ENCODE assay signal across 8 cellular contexts in the genomic region with DNA sequence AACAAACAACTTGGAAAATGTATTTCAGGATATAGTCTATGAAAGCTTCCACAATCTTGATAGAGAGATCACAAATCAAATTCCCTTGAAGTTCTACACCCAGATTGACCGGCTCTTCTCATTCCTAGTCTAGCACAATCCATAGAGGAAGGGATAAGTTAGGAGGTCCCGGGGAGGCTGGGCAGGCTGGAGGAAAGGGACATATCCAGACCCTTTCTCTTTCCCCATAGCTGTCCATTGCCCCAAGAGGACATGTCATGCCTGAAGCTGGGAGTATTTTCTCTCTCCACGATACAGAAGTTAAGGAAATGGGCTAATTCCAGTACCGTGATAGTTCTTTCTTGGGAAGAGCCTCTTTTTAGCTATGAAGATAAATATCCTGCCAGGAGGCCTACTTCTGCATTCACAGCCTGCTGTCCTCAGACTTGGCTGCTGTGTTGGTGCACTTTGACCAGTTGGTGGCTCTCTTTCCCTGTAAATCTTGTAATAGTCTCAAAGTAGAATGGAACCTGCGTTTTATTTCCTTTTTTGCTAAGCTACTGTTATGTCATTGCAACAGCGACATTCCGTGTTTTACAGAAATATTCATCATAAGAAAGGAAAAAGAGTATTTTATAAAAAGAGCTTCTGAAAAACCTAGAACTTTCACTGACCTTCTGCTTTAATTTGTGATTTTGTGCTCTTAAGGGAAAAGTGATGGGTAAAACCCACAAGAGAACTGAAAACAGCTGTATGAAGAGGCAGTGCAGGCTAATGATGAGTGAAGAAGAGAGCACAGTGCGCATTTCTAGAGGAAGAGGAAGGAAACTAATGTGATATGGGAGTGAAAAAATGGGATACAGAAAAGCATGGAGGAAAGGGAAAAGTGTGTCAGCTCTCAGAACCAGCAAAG. TPM values are rescaled to one million over a fixed set of nuclear protein-coding genes. Genes with fewer than 3 reads are reported as not detected.
A peak's percentile ranks its signal among the peaks of the same experiment; 100 is the strongest.
DNase-seq lines count a peak whose midpoint lies in the region; ATAC-seq, FAIRE-seq and TF ChIP-seq lines count a peak whose summit lies in the region.
"Not testable (repeated sequence)": the region's sequence is repeated elsewhere in the genome, so short reads cannot be mapped to it uniquely, and the experiment has no call there.

No MANE protein-coding gene starts in this region.

- not testable (repeated sequence) for H4K20me1 ChIP-seq in GM12878 (ENCODE audit: control insufficient read depth, insufficient read depth)

- H3K27ac Mint-ChIP-seq in CD8-positive, alpha-beta T cell, result not testable (repeated sequence)

- WGBS in GM12878 (ENCODE audit: insufficient coverage, insufficient replicate concordance, low lambda C conversion rate, missing lambda C conversion rate), result 3% methylated on average over 8 of the region's 8 CpGs
- 31% methylated on average over 8 of the region's 8 CpGs for WGBS in right cardiac atrium

- not testable (repeated sequence) for H3K4me1 ChIP-seq in CD8-positive, alpha-beta T cell (ENCODE audit: insufficient read depth, low read length); GM12878 (ENCODE audit: control insufficient read depth, insufficient read depth, low read length); right cardiac atrium (ENCODE audit: control insufficient read depth, insufficient read depth, low read length)

- intact Hi-C loops in CD8-positive, alpha-beta T cell (cut with DNase I, micrococcal nuclease), result loop anchor here (1.0 to 10.0 kb wide), 5 partner anchors 82 to 554 kb away; no protein-coding TSS in a partner anchor
- intact Hi-C loops in GM12878 (cut with micrococcal nuclease; ENCODE audit: unreplicated experiment), result loop anchor here (1.0 to 10.0 kb wide), 2 partner anchors 469 to 554 kb away; no protein-coding TSS in a partner anchor
- intact Hi-C loops in right cardiac atrium (cut with DNase I), result not testable (repeated sequence)

- peak; percentile 64 for ATAC-seq in CD8-positive, alpha-beta T cell
- peak; percentile 91 for ATAC-seq in GM18909 (IDR thresholded peaks at IDR 0.05; ENCODE audit: poor library complexity, unreplicated experiment)
- peak; percentile 82 for ATAC-seq in HG02852 (IDR thresholded peaks at IDR 0.05; ENCODE audit: unreplicated experiment)
- peak; percentile 93 for ATAC-seq in GM12878
- peak; percentile 64 to 77 for ATAC-seq in right cardiac atrium

- POLR2A ChIA-PET in CD8-positive, alpha-beta T cell (lab: Charles Lee), result interaction anchor here (0.6 kb wide), 1 partner anchor 76 kb away, joined by 3 read pairs; no protein-coding TSS in a partner anchor
- POLR2A ChIA-PET in RWPE1 (lab: Yijun Ruan, JAX; ENCODE audit: low non-redundant PET), result not testable (repeated sequence)
- POLR2A ChIA-PET in GM12878 (lab: Charles Lee), result interaction anchor here (0.7 to 1.2 kb wide), 2 partner anchors 99 to 236 kb away, joined by 3 read pairs; partner anchors contain the start of gene KLHL9

- peak; percentile 76 for TF ChIP-seq RAD21 in GM12878 (IDR thresholded peaks at IDR 0.05; ENCODE audit: insufficient read depth, low read depth, low read length)

- CTCF ChIA-PET in CD8-positive, alpha-beta T cell (lab: Charles Lee), result interaction anchor here (0.6 to 4.1 kb wide), 34 partner anchors 9 to 834 kb away, joined by 3 to 30 read pairs (median 4); no protein-coding TSS in a partner anchor
- CTCF ChIA-PET in RWPE1 (lab: Yijun Ruan, JAX) (interaction anchor here (0.6 to 1.9 kb wide), 6 partner anchors 17 to 1695 kb away, joined by 3 to 6 read pairs (median 4); no protein-coding TSS in a partner anchor), GM12878 (lab: Yijun Ruan, JAX) (interaction anchor here (0.6 to 4.4 kb wide), 40 partner anchors 10 to 567 kb away, joined by 3 to 20 read pairs (median 4); partner anchors contain the start of genes IFNA10 and IFNA8)

- not testable (repeated sequence) for H3K4me1 Mint-ChIP-seq in CD8-positive, alpha-beta T cell (ENCODE audit: low read depth)

- not testable (repeated sequence) for H3K9me3 ChIP-seq in CD8-positive, alpha-beta T cell (ENCODE audit: low read length); MG63; GM12878 (replicated peaks; ENCODE audit: control insufficient read depth, insufficient read depth, low read length); right cardiac atrium (ENCODE audit: control insufficient read depth, low read length)

- not testable (repeated sequence) for H3K9ac ChIP-seq in GM12878 (ENCODE audit: control insufficient read depth, insufficient read depth, low read length)

- H3K36me3 ChIP-seq in CD8-positive, alpha-beta T cell (ENCODE audit: insufficient read depth, low read length); MG63; GM12878 (ENCODE audit: control insufficient read depth in 2 of 2, insufficient read depth in 2 of 2, low read length in 1 of 2): not testable (repeated sequence)

- not testable (repeated sequence) for H3K9me3 Mint-ChIP-seq in CD8-positive, alpha-beta T cell

- not testable (repeated sequence) for H3K27me3 ChIP-seq in CD8-positive, alpha-beta T cell (ENCODE audit: insufficient read depth, low read length); GM12878 (replicated peaks in 1 of 2; ENCODE audit: control insufficient read depth in 2 of 2, insufficient read depth in 2 of 2, low read length in 1 of 2); right cardiac atrium (ENCODE audit: control insufficient read depth, insufficient read depth)
- H3K27me3 ChIP-seq in MG63, result peaks cover 32% of the 10 kb centered on the region

- not testable (repeated sequence) for H3K4me3 ChIP-seq in CD8-positive, alpha-beta T cell (ENCODE audit: low read depth, low read length); MG63; GM12878; right cardiac atrium (ENCODE audit: low read length); retinal pigment epithelial cell (ENCODE audit: low read length)

- not testable (repeated sequence) for H3K79me2 ChIP-seq in GM12878 (ENCODE audit: control insufficient read depth, insufficient read depth, low read length)

- not testable (repeated sequence) for TF ChIP-seq POLR2A in GM12878 (IDR thresholded peaks at IDR 0.05; ENCODE audit: low read depth, low read length)

- H3K27me3 Mint-ChIP-seq in CD8-positive, alpha-beta T cell (ENCODE audit: low read depth), result not testable (repeated sequence)

- peak in 1 of 7 experiments; percentile 29 for DNase-seq in CD8-positive, alpha-beta T cell
- DNase-seq in MG63 (peak; percentile 72), RWPE1 (ENCODE audit: low spot score) (peak; percentile 13), right cardiac atrium (peak in 1 of 3 donors; percentile 45), retinal pigment epithelial cell (ENCODE audit: low read depth) (peak; percentile 6)
- DNase-seq in GM12878 (ENCODE audit: low read depth, low spot score), result not testable (repeated sequence)

- peak overlapping the region; percentile 9; the same call in 1 of the 2 replicates for H2AFZ ChIP-seq in GM12878 (ENCODE audit: control insufficient read depth, low read depth, low read length)

- peak; percentile 61 for TF ChIP-seq CTCF in CD8-positive, alpha-beta T cell (IDR thresholded peaks at IDR 0.05)
- TF ChIP-seq CTCF in RWPE1 (conservative IDR thresholded peaks at IDR 0.05; ENCODE audit: low read depth), result peak; percentile 66
- peak; percentile 58 to 73 (median 70) for TF ChIP-seq CTCF in GM12878 (IDR thresholded peaks at IDR 0.05 in 2 of 3, conservative IDR thresholded peaks at IDR 0.05 in 1 of 3; ENCODE audit: control insufficient read depth in 2 of 3, extremely low read depth in 1 of 3, insufficient read depth in 1 of 3, low read depth in 3 of 3, low read length in 3 of 3)
- peak; percentile 76 for TF ChIP-seq CTCF in retinal pigment epithelial cell (conservative IDR thresholded peaks at IDR 0.05; ENCODE audit: low read depth, low read length)

- not testable (repeated sequence) for H3K36me3 Mint-ChIP-seq in CD8-positive, alpha-beta T cell

- RAD21 ChIA-PET in GM12878 (lab: Charles Lee; ENCODE audit: unreplicated experiment), result interaction anchor here (0.7 to 2.3 kb wide), 17 partner anchors 10 to 438 kb away, joined by 3 to 7 read pairs (median 5); no protein-coding TSS in a partner anchor

- SMC1A ChIA-PET in GM12878 (lab: Charles Lee; ENCODE audit: uncharacterized antibody, unreplicated experiment), result interaction anchor here (0.6 to 2.2 kb wide), 22 partner anchors 10 to 703 kb away, joined by 3 to 9 read pairs (median 4); no protein-coding TSS in a partner anchor

- not testable (repeated sequence) for BruUV-seq in GM12878 (replicated peaks; lab: Mats Ljungman, UMichigan)

- not testable (repeated sequence) for H3K27ac ChIP-seq in CD8-positive, alpha-beta T cell (ENCODE audit: low read depth, low read length); RWPE1; GM12878 (ENCODE audit: control insufficient read depth, insufficient read depth); right cardiac atrium (ENCODE audit: low read length)

- FAIRE-seq in GM12878 (lab: Jason Lieb, UNC), result peak; percentile 75

- TF ChIP-seq EP300 in GM12878 (IDR thresholded peaks at IDR 0.05; ENCODE audit: borderline replicate concordance in 1 of 2, control insufficient read depth in 1 of 2, low read depth in 2 of 2, low read length in 2 of 2), result not testable (repeated sequence)

- H3K4me3 Mint-ChIP-seq in CD8-positive, alpha-beta T cell, result peak overlapping the region; percentile 55

- H3K4me2 ChIP-seq in GM12878 (ENCODE audit: control insufficient read depth, insufficient read depth), result not testable (repeated sequence)

- in situ Hi-C loops in GM12878 (cut with MboI), result loop anchor here (10.0 kb wide), 1 partner anchor 559 kb away; no protein-coding TSS in a partner anchor

RNA-seq across cellular contexts. Expression of gene IFNA14, which starts 4.1 kb away (rescaled TPM):
- total RNA-seq in CD8-positive, alpha-beta T cell, result not detected
- not detected in 2 replicates for total RNA-seq in MG63 (2014; rRNA removed; shearing (Covaris generic); ENCODE audit: low replicate concordance)
- not detected in 2 replicates for total RNA-seq in GM12878 (2013; cell fraction: nucleolus; rRNA removed)
- not detected in 2 replicates for total RNA-seq in GM12878 (2014; rRNA removed)
- total RNA-seq in GM12878 (2014; rRNA removed; fragmentation: Illumina TruSeq; extraction: Trizol), result not detected in 2 replicates
- not detected in 2 replicates for total RNA-seq in GM12878 (2021)
- polyA plus RNA-seq in GM12878 (2011; ENCODE audit: low read depth), result not detected
- not detected in 2 replicates for polyA plus RNA-seq in GM12878 (2011; rRNA removed)
- not detected in 2 replicates for polyA plus RNA-seq in GM12878 (2011; cell fraction: cytosol; rRNA removed)
- not detected in 2 replicates for polyA plus RNA-seq in GM12878 (2011; cell fraction: nucleus; rRNA removed)
- polyA plus RNA-seq in GM12878 (2012), result not detected in 2 replicates
- polyA plus RNA-seq in GM12878 (2014; fragmentation: Illumina TruSeq; extraction: Trizol), result not detected in 2 replicates
- not detected for polyA plus RNA-seq in GM12878 (2014; fragmentation: Nextera tagmentation; extraction: Ambion mirVana)
- polyA plus RNA-seq in GM12878 (2014; rRNA removed), result not detected in 2 replicates
- not detected for polyA plus RNA-seq in GM12878 (2016; fragmentation: Nextera tagmentation; extraction: Ambion mirVana)
- not detected in 2 replicates for polyA minus RNA-seq in GM12878 (2011; rRNA and poly(A)+ RNA removed)
- polyA minus RNA-seq in GM12878 (2011; cell fraction: cytosol; rRNA and poly(A)+ RNA removed), result not detected in 2 replicates
- polyA minus RNA-seq in GM12878 (2011; cell fraction: nucleus; rRNA and poly(A)+ RNA removed), result not detected in 2 replicates
- total RNA-seq in right cardiac atrium, result not detected
- not detected for polyA plus RNA-seq in right cardiac atrium

RNA-seq across cellular contexts. Expression of gene IFNA17, which starts 7.7 kb away (rescaled TPM):
- not detected for total RNA-seq in CD8-positive, alpha-beta T cell
- not detected in 2 replicates for total RNA-seq in MG63 (2014; rRNA removed; shearing (Covaris generic); ENCODE audit: low replicate concordance)
- total RNA-seq in GM12878 (2013; cell fraction: nucleolus; rRNA removed), result not detected in 2 replicates
- total RNA-seq in GM12878 (2014; rRNA removed) (not detected in 2 replicates), GM12878 (2014; rRNA removed; fragmentation: Illumina TruSeq; extraction: Trizol) (not detected in 2 replicates), GM12878 (2021) (not detected in 2 replicates), right cardiac atrium (not detected)
- not detected for polyA plus RNA-seq in GM12878 (2011; ENCODE audit: low read depth)
- polyA plus RNA-seq in GM12878 (2011; rRNA removed) (not detected in 2 replicates), GM12878 (2014; fragmentation: Illumina TruSeq; extraction: Trizol) (not detected in 2 replicates), GM12878 (2014; fragmentation: Nextera tagmentation; extraction: Ambion mirVana) (not detected), GM12878 (2014; rRNA removed) (not detected in 2 replicates), GM12878 (2016; fragmentation: Nextera tagmentation; extraction: Ambion mirVana) (not detected), right cardiac atrium (not detected)
- polyA plus RNA-seq in GM12878 (2011; cell fraction: cytosol; rRNA removed), result not detected in 2 replicates
- polyA plus RNA-seq in GM12878 (2011; cell fraction: nucleus; rRNA removed), result not detected in 2 replicates
- polyA plus RNA-seq in GM12878 (2012), result not detected in 2 replicates
- polyA minus RNA-seq in GM12878 (2011; rRNA and poly(A)+ RNA removed), result not detected in 2 replicates
- not detected in 2 replicates for polyA minus RNA-seq in GM12878 (2011; cell fraction: cytosol; rRNA and poly(A)+ RNA removed)
- polyA minus RNA-seq in GM12878 (2011; cell fraction: nucleus; rRNA and poly(A)+ RNA removed), result not detected in 2 replicates

RNA-seq across cellular contexts. Expression of gene IFNA16, which starts 18.6 kb away (rescaled TPM):
- not detected for total RNA-seq in CD8-positive, alpha-beta T cell
- not detected in 2 replicates for total RNA-seq in MG63 (2014; rRNA removed; shearing (Covaris generic); ENCODE audit: low replicate concordance)
- not detected in 2 replicates for total RNA-seq in GM12878 (2013; cell fraction: nucleolus; rRNA removed)
- total RNA-seq in GM12878 (2014; rRNA removed) (not detected in 2 replicates), GM12878 (2014; rRNA removed; fragmentation: Illumina TruSeq; extraction: Trizol) (not detected in 2 replicates), GM12878 (2021) (not detected in 2 replicates), right cardiac atrium (not detected)
- not detected for polyA plus RNA-seq in GM12878 (2011; ENCODE audit: low read depth)
- polyA plus RNA-seq in GM12878 (2011; rRNA removed) (not detected in 2 replicates), GM12878 (2014; fragmentation: Illumina TruSeq; extraction: Trizol) (not detected in 2 replicates), GM12878 (2014; fragmentation: Nextera tagmentation; extraction: Ambion mirVana) (not detected), GM12878 (2014; rRNA removed) (not detected in 2 replicates), GM12878 (2016; fragmentation: Nextera tagmentation; extraction: Ambion mirVana) (not detected), right cardiac atrium (not detected)
- not detected in 2 replicates for polyA plus RNA-seq in GM12878 (2011; cell fraction: cytosol; rRNA removed)
- not detected in 2 replicates for polyA plus RNA-seq in GM12878 (2011; cell fraction: nucleus; rRNA removed)
- polyA plus RNA-seq in GM12878 (2012), result not detected in 2 replicates
- not detected in 2 replicates for polyA minus RNA-seq in GM12878 (2011; rRNA and poly(A)+ RNA removed)
- not detected in 2 replicates for polyA minus RNA-seq in GM12878 (2011; cell fraction: cytosol; rRNA and poly(A)+ RNA removed)
- polyA minus RNA-seq in GM12878 (2011; cell fraction: nucleus; rRNA and poly(A)+ RNA removed), result not detected in 2 replicates

RNA-seq across cellular contexts. Expression of gene IFNA10, which starts 28.8 kb away (rescaled TPM):
- total RNA-seq in CD8-positive, alpha-beta T cell, result not detected
- not detected in 2 replicates for total RNA-seq in MG63 (2014; rRNA removed; shearing (Covaris generic); ENCODE audit: low replicate concordance)
- total RNA-seq in GM12878 (2013; cell fraction: nucleolus; rRNA removed), result not detected in 2 replicates
- total RNA-seq in GM12878 (2014; rRNA removed) (not detected in 2 replicates), GM12878 (2014; rRNA removed; fragmentation: Illumina TruSeq; extraction: Trizol) (not detected in 2 replicates), GM12878 (2021) (not detected in 2 replicates), right cardiac atrium (not detected)
- not detected for polyA plus RNA-seq in GM12878 (2011; ENCODE audit: low read depth)
- polyA plus RNA-seq in GM12878 (2011; rRNA removed) (not detected in 2 replicates), GM12878 (2014; fragmentation: Illumina TruSeq; extraction: Trizol) (not detected in 2 replicates), GM12878 (2014; fragmentation: Nextera tagmentation; extraction: Ambion mirVana) (not detected), GM12878 (2014; rRNA removed) (not detected in 2 replicates), GM12878 (2016; fragmentation: Nextera tagmentation; extraction: Ambion mirVana) (not detected), right cardiac atrium (not detected)
- polyA plus RNA-seq in GM12878 (2011; cell fraction: cytosol; rRNA removed), result not detected in 2 replicates
- polyA plus RNA-seq in GM12878 (2011; cell fraction: nucleus; rRNA removed), result not detected in 2 replicates
- polyA plus RNA-seq in GM12878 (2012), result not detected in 2 replicates
- not detected in 2 replicates for polyA minus RNA-seq in GM12878 (2011; rRNA and poly(A)+ RNA removed)
- not detected in 2 replicates for polyA minus RNA-seq in GM12878 (2011; cell fraction: cytosol; rRNA and poly(A)+ RNA removed)
- polyA minus RNA-seq in GM12878 (2011; cell fraction: nucleus; rRNA and poly(A)+ RNA removed), result not detected in 2 replicates

RNA-seq across cellular contexts. Expression of gene IFNA7, which starts 33.7 kb away (rescaled TPM):
- total RNA-seq in CD8-positive, alpha-beta T cell, result not detected
- not detected in 2 replicates for total RNA-seq in MG63 (2014; rRNA removed; shearing (Covaris generic); ENCODE audit: low replicate concordance)
- not detected in 2 replicates for total RNA-seq in GM12878 (2013; cell fraction: nucleolus; rRNA removed)
- total RNA-seq in GM12878 (2014; rRNA removed) (not detected in 2 replicates), GM12878 (2014; rRNA removed; fragmentation: Illumina TruSeq; extraction: Trizol) (not detected in 2 replicates), GM12878 (2021) (not detected in 2 replicates), right cardiac atrium (not detected)
- polyA plus RNA-seq in GM12878 (2011; ENCODE audit: low read depth), result not detected
- polyA plus RNA-seq in GM12878 (2011; rRNA removed) (not detected in 2 replicates), GM12878 (2014; fragmentation: Illumina TruSeq; extraction: Trizol) (not detected in 2 replicates), GM12878 (2014; fragmentation: Nextera tagmentation; extraction: Ambion mirVana) (not detected), GM12878 (2014; rRNA removed) (not detected in 2 replicates), GM12878 (2016; fragmentation: Nextera tagmentation; extraction: Ambion mirVana) (not detected), right cardiac atrium (not detected)
- not detected in 2 replicates for polyA plus RNA-seq in GM12878 (2011; cell fraction: cytosol; rRNA removed)
- not detected in 2 replicates for polyA plus RNA-seq in GM12878 (2011; cell fraction: nucleus; rRNA removed)
- polyA plus RNA-seq in GM12878 (2012), result not detected in 2 replicates
- polyA minus RNA-seq in GM12878 (2011; rRNA and poly(A)+ RNA removed), result not detected in 2 replicates
- not detected in 2 replicates for polyA minus RNA-seq in GM12878 (2011; cell fraction: cytosol; rRNA and poly(A)+ RNA removed)
- not detected in 2 replicates for polyA minus RNA-seq in GM12878 (2011; cell fraction: nucleus; rRNA and poly(A)+ RNA removed)
